14 cellular contexts compared by ENCODE assay signal in the genomic region with DNA sequence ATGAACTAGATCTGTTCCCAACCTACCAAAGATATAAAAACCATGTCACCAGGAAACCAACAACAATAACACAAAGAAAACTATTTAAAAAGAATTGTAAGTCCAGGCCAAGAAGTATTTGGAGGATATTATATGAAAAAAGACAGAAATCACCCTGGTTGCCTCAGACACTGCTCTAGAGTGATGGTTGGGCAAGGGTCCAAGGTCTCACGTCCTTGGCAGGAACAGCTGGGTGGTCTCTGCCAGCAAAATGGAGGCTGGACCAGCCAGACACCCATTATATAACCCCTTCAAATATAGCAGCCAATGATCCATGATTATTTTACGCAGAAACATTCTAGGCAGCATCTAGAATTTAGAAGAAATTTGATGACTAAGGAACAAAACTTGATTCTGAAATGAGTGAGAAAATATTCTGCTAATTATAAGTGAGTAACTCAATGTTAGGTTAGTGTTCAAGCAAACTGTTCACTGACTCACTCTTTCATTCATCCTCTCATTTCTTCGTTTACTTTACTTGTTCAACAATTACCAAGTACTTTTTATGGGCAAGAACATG.
"Had no signal": no experiment of that assay in that cellular context is flagged by ENCODE, and none has a peak within 500 bp of the region (broad histone marks: within the 10 kb centered on the region; RNA-seq: fewer than 3 reads in every experiment).

No MANE protein-coding gene starts in this region.

- H3K4me1 ChIP-seq: breast epithelium, uterus had no signal

- FAIRE-seq: colon had no signal

- H3K27ac ChIP-seq: breast epithelium had no signal

- H3K36me3 Mint-ChIP-seq: activated CD4-positive, alpha-beta memory T cell treated with anti-CD3 and anti-CD28 coated beads for 36 hours; activated naive CD8-positive, alpha-beta T cell treated with anti-CD3 and anti-CD28 coated beads for 36 hours; naive thymus-derived CD8-positive, alpha-beta T cell had no signal

- H3K27me3 ChIP-seq: breast epithelium, gastrocnemius medialis, uterus had no signal

- DNase-seq: activated CD4-positive, alpha-beta memory T cell treated with anti-CD3 and anti-CD28 coated beads for 36 hours; activated gamma-delta T cell treated with Interleukin-2 at 50 U/mL for 16 hours; activated naive CD8-positive, alpha-beta T cell treated with anti-CD3 and anti-CD28 coated beads for 36 hours; activated T-cell treated with anti-CD3 and anti-CD28 coated beads, Interleukin-2, amount 50 U/mL, for 48 hours; effector CD4-positive, alpha-beta T cell; gastrocnemius medialis; hippocampal formation; kidney glomerular epithelial cell; naive thymus-derived CD8-positive, alpha-beta T cell; stimulated activated CD4-positive, alpha-beta T cell treated with anti-CD3 and anti-CD28 coated beads, Interleukin-2, amount 100 ng/mL, for 48 hours; stimulated activated naive CD8-positive, alpha-beta T cell treated with anti-CD3 and anti-CD28 coated beads, Interleukin-15, Interleukin-2, amounts not matched to agents 100 U/mL and 50 U/mL, for 24 hours; uterus had no signal

- H3K27me3 Mint-ChIP-seq: activated CD4-positive, alpha-beta memory T cell treated with anti-CD3 and anti-CD28 coated beads for 36 hours had no signal

- H3K9me3 Mint-ChIP-seq: activated CD4-positive, alpha-beta memory T cell treated with anti-CD3 and anti-CD28 coated beads for 36 hours; activated naive CD8-positive, alpha-beta T cell treated with anti-CD3 and anti-CD28 coated beads for 36 hours had no signal

- H3K27ac Mint-ChIP-seq: activated CD4-positive, alpha-beta memory T cell treated with anti-CD3 and anti-CD28 coated beads for 36 hours; activated naive CD8-positive, alpha-beta T cell treated with anti-CD3 and anti-CD28 coated beads for 36 hours had no signal

- H3K36me3 ChIP-seq: breast epithelium, gastrocnemius medialis, uterus had no signal

- H3K4me3 ChIP-seq: breast epithelium, gastrocnemius medialis, uterus had no signal

- H3K4me3 Mint-ChIP-seq: activated CD4-positive, alpha-beta memory T cell treated with anti-CD3 and anti-CD28 coated beads for 36 hours; activated naive CD8-positive, alpha-beta T cell treated with anti-CD3 and anti-CD28 coated beads for 36 hours; naive thymus-derived CD8-positive, alpha-beta T cell had no signal

- H3K9me3 ChIP-seq: breast epithelium, gastrocnemius medialis, uterus had no signal

- ATAC-seq: naive thymus-derived CD8-positive, alpha-beta T cell; stimulated activated naive CD8-positive, alpha-beta T cell treated with anti-CD3 and anti-CD28 coated beads, Interleukin-15, Interleukin-2, amounts not matched to agents 100 U/mL and 50 U/mL, for 24 hours had no signal
